In the genomic region with DNA sequence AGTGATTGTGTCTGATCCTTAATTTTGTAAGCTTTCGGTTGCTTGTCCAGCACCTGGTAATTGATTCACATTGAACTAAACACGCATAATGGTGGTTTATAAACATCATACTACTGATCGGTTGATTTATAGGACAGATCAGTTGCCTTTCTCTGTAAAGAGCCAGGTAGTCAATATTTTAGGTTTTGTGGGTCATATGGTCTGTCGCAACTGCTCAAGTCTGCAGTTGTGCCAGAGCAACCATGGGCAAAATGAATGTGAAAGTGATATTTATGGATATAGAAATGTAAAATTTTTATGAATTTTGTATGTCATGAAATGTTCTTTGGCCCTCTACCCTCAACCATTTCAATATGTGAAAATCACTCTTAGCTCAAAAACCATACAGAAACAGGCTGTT, we compare ENCODE assay signal across 1 cellular context.
TF ChIP-seq lines count a peak whose summit lies in the region.

No MANE protein-coding gene starts in this region.

TF ChIP-seq in HepG2, 621 proteins besides CTCF, POLR2A, EP300 and RAD21:
- TF ChIP-seq ZNF816 (CRISPR knock-in tag; IDR thresholded peaks at IDR 0.05; ENCODE audit: borderline replicate concordance) = no peak
- no peak for TF ChIP-seq MBNL3 (CRISPR knock-in tag; conservative IDR thresholded peaks at IDR 0.05)
